Comparison of ENCODE assay signal across 8 cellular contexts in genomic region chr9:36328798-36329411, GRCh38.
DNase-seq lines count a peak whose midpoint lies in the region; ATAC-seq and TF ChIP-seq lines count a peak whose summit lies in the region.

No MANE protein-coding gene starts in this region.

- H3K36me3 Mint-ChIP-seq in activated naive CD4-positive, alpha-beta T cell treated with anti-CD3 and anti-CD28 coated beads, Interleukin-2, amount 50 U/mL, for 72 hours: no peaks in the 10 kb centered on the region

- DNase-seq in DMS53 (lab: John Stamatoyannopoulos, UW): peak; percentile 71
- DNase-seq in NCI-H82 treated with DMSO at 0.1 percent for 48 hours (lab: John Stamatoyannopoulos, UW; ENCODE audit: unreplicated experiment): peak; percentile 34
- peak in 1 of 2 donors; percentile 65 for DNase-seq in activated naive CD4-positive, alpha-beta T cell treated with anti-CD3 and anti-CD28 coated beads, Interleukin-2, amount 50 U/mL, for 72 hours (ENCODE audit: low spot score in 2 of 2)
- DNase-seq in heart right ventricle: peak in 1 of 2 donors; percentile 65
- DNase-seq in retinal pigment epithelial cell (ENCODE audit: low read depth): peak; percentile 41
- no peak for DNase-seq in UCSD-AML1 (lab: John Stamatoyannopoulos, UW; ENCODE audit: unreplicated experiment)

- peaks cover 0 to 12% (median 0%) of the 10 kb centered on the region in 9 donors for H3K4me1 ChIP-seq in heart right ventricle

- intact Hi-C loops in heart right ventricle (cut with DNase I): loop anchor here (1.0 to 10.0 kb wide), 14 partner anchors 64 to 237 kb away; partner anchors contain the start of genes CLTA (in 5 of the 10) and GNE (in 3 of the 10)

- no peaks in the 10 kb centered on the region for H3K9me3 Mint-ChIP-seq in activated naive CD4-positive, alpha-beta T cell treated with anti-CD3 and anti-CD28 coated beads, Interleukin-2, amount 50 U/mL, for 72 hours

- peak; percentile 65 to 90 (median 82) for TF ChIP-seq CTCF in heart right ventricle (IDR thresholded peaks at IDR 0.05)
- peak; percentile 70 for TF ChIP-seq CTCF in retinal pigment epithelial cell (conservative IDR thresholded peaks at IDR 0.05; ENCODE audit: low read depth, low read length)

- peaks cover 0 to 8% (median 0%) of the 10 kb centered on the region in 9 donors for H3K36me3 ChIP-seq in heart right ventricle

- 32 to 34% methylated on average over 9 of the region's 9 CpGs for WGBS in heart right ventricle, 2 donors

- no peaks in the 10 kb centered on the region for H3K9me3 ChIP-seq in heart right ventricle

- ATAC-seq in HG03378 (IDR thresholded peaks at IDR 0.05; ENCODE audit: unreplicated experiment): peak; percentile 55
- peak; percentile 63 to 78 for ATAC-seq in activated naive CD4-positive, alpha-beta T cell treated with anti-CD3 and anti-CD28 coated beads, Interleukin-2, amount 50 U/mL, for 72 hours
- peak in 6 of 8 donors; percentile 57 to 71 (median 68) for ATAC-seq in heart right ventricle
- no peak for ATAC-seq in HG02623 (IDR thresholded peaks at IDR 0.05; ENCODE audit: unreplicated experiment)

- H3K4me3 ChIP-seq in heart right ventricle (no peak overlapping the region), retinal pigment epithelial cell (ENCODE audit: low read length) (no peak overlapping the region)

- H3K27ac ChIP-seq in heart right ventricle: no peak overlapping the region

- H3K27ac Mint-ChIP-seq in activated naive CD4-positive, alpha-beta T cell treated with anti-CD3 and anti-CD28 coated beads, Interleukin-2, amount 50 U/mL, for 72 hours: no peak overlapping the region

- H3K27me3 ChIP-seq in heart right ventricle: no peaks in the 10 kb centered on the region
